Comparison of ENCODE assay signal across 5 cellular contexts in genomic region chr1:108496856-108497255, GRCh38. TPM values are rescaled to one million over a fixed set of nuclear protein-coding genes. Genes with fewer than 3 reads are reported as not detected.
"Had no signal": no experiment of that assay in that cellular context is flagged by ENCODE, and none has a peak within 500 bp of the region (broad histone marks: within the 10 kb centered on the region; RNA-seq: fewer than 3 reads in every experiment).

No MANE protein-coding gene starts in this region.

RNA-seq across cellular contexts. Expression of gene NBPF6, which starts 46.7 kb away (rescaled TPM):
- total RNA-seq: HepG2, HT-29, HT1080, IMR-90 had no signal
- polyA plus RNA-seq: HepG2, IgD-negative memory B cell, IMR-90 had no signal
